In genomic region chr20:11261533-11262000, GRCh38 we compare ENCODE assay signal across 11 cellular contexts.
DNase-seq lines count a peak whose midpoint lies in the region; ATAC-seq and TF ChIP-seq lines count a peak whose summit lies in the region.
"Had no signal": no experiment of that assay in that cellular context is flagged by ENCODE, and none has a peak within 500 bp of the region (broad histone marks: within the 10 kb centered on the region; RNA-seq: fewer than 3 reads in every experiment).

No MANE protein-coding gene starts in this region.

- peak overlapping the region in 1 of 2 donors; percentile 51 for H3K27ac ChIP-seq in breast epithelium
- H3K27ac ChIP-seq: parathyroid adenoma had no signal

- POLR2A ChIA-PET in MCF 10A (lab: Yijun Ruan, JAX) = interaction anchor here (0.7 to 1.3 kb wide), 5 partner anchors 19 to 589 kb away, joined by 3 to 4 read pairs (median 3); no protein-coding TSS in a partner anchor

- H3K4me3 Mint-ChIP-seq in MCF 10A (ENCODE audit: unreplicated experiment) = no peak overlapping the region

- DNase-seq in MCF 10A (ENCODE audit: unreplicated experiment) (peak; percentile 47), breast epithelium (ENCODE audit: low spot score in 2 of 2) (no peak), LHCN-M2 (ENCODE audit: low read depth) (peak; percentile 86), fibroblast of mammary gland (ENCODE audit: low read depth) (peak; percentile 96), head of caudate nucleus (no peak), UCSD-AML1 (lab: John Stamatoyannopoulos, UW; ENCODE audit: unreplicated experiment) (no peak), left colon (no peak), MV-4-11 (lab: John Stamatoyannopoulos, UW) (no peak)
- DNase-seq: caudate nucleus had no signal

- ATAC-seq in left colon = no peak
- ATAC-seq: Right ventricle myocardium inferior had no signal

- no peaks in the 10 kb centered on the region for H3K36me3 ChIP-seq in breast epithelium

- no peak overlapping the region for H3K27ac Mint-ChIP-seq in MCF 10A (ENCODE audit: low read depth, unreplicated experiment)

- no peaks in the 10 kb centered on the region for H3K4me1 ChIP-seq in breast epithelium
- H3K4me1 ChIP-seq: parathyroid adenoma had no signal

- H3K4me1 Mint-ChIP-seq in MCF 10A (ENCODE audit: insufficient read depth, unreplicated experiment) = peaks cover 2% of the 10 kb centered on the region

- H3K9me3 ChIP-seq in breast epithelium = peaks cover 0 to 9% of the 10 kb centered on the region in 2 donors

- BruUV-seq in MCF 10A (replicated peaks; lab: Mats Ljungman, UMichigan) = no TSS peak

- intact Hi-C loops in MCF 10A (cut with micrococcal nuclease) = no loop called here
- intact Hi-C loops in breast epithelium (cut with DNase I; ENCODE audit: low total_unique reads) = no loop called here
- intact Hi-C loops in head of caudate nucleus (cut with DNase I) = no loop called here
- intact Hi-C loops in left colon (cut with DNase I, micrococcal nuclease) = no loop called here

- TF ChIP-seq POLR2A in breast epithelium (IDR thresholded peaks at IDR 0.05) = no peak

- H3K9me3 Mint-ChIP-seq in MCF 10A (ENCODE audit: unreplicated experiment) = peaks cover 7% of the 10 kb centered on the region

- no peak overlapping the region for H3K4me3 ChIP-seq in breast epithelium
- no peak overlapping the region for H3K4me3 ChIP-seq in fibroblast of mammary gland (ENCODE audit: control insufficient read depth, low read depth, low read length)

- H3K36me3 Mint-ChIP-seq in MCF 10A (ENCODE audit: insufficient read depth, unreplicated experiment) = no peaks in the 10 kb centered on the region

- H3K27me3 Mint-ChIP-seq in MCF 10A (ENCODE audit: insufficient read depth, unreplicated experiment) = no peaks in the 10 kb centered on the region

- TF ChIP-seq CTCF in MCF 10A (IDR thresholded peaks at IDR 0.05; ENCODE audit: unreplicated experiment) = no peak
- TF ChIP-seq CTCF in breast epithelium (IDR thresholded peaks at IDR 0.05) = no peak
- no peak for TF ChIP-seq CTCF in fibroblast of mammary gland (conservative IDR thresholded peaks at IDR 0.05; ENCODE audit: control insufficient read depth, insufficient read depth, low read depth, low read length)

- CTCF ChIA-PET in MCF 10A (lab: Yijun Ruan, JAX) = interaction anchor here (0.6 to 1.7 kb wide), 6 partner anchors 9 to 704 kb away, joined by 3 to 5 read pairs (median 3); no protein-coding TSS in a partner anchor

- H3K27me3 ChIP-seq in breast epithelium = no peaks in the 10 kb centered on the region

Comparison
In these comparisons a context has a peak if more than half of its experiments do, and no peak if none do; other contexts are left out.
1. DNase-seq: peak in MCF 10A (single experiment), LHCN-M2 (single experiment) and fibroblast of mammary gland (single experiment); none in breast epithelium (0 of 2), head of caudate nucleus (0 of 42), UCSD-AML1 (single experiment), left colon (0 of 2) and MV-4-11 (single experiment).